Comparison of ENCODE assay signal across 6 cellular contexts in the genomic region with DNA sequence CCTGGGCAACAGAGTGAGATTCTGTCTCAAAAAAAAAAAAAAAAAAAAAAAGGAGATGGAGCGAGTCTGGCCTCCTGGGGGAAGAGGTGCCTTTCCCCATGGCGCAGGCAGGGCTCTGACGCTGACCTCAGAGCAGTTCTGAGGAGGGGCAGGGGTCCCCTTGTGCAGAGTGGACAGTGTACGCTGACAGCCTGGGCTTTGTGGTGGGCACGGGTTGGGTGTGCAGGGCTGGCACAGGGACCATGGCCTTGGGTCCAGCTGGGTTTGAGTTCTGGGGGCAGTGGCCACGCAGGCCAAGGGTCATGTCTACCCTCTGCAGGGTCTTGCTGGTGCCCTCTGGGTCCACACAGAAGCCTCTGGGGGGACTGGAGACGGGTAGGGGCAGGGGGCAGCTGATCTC.
"Had no signal": no experiment of that assay in that cellular context is flagged by ENCODE, and none has a peak within 500 bp of the region (broad histone marks: within the 10 kb centered on the region; RNA-seq: fewer than 3 reads in every experiment).

No MANE protein-coding gene starts in this region.

- FAIRE-seq: HTR-8/SVneo had no signal

- H3K4me3 Mint-ChIP-seq: IgD-negative memory B cell had no signal

- H3K36me3 Mint-ChIP-seq: IgD-negative memory B cell had no signal

- H3K27ac ChIP-seq: GM23248 had no signal

- H3K27ac Mint-ChIP-seq: IgD-negative memory B cell had no signal

- H3K4me3 ChIP-seq: GM23248 had no signal

- H2AFZ ChIP-seq: GM23248 had no signal

- H3K9ac ChIP-seq: GM23248 had no signal

- H3K4me1 Mint-ChIP-seq: IgD-negative memory B cell had no signal

- H3K9me3 Mint-ChIP-seq: IgD-negative memory B cell had no signal

- DNase-seq: GM23248, GOT3, H7, HCEC 1CT had no signal
